In genomic region chr6:34656378-34657036, GRCh38 we compare ENCODE assay signal across 8 cellular contexts. TPM values are rescaled to one million over a fixed set of nuclear protein-coding genes. Genes with fewer than 3 reads are reported as not detected.
DNase-seq lines count a peak whose midpoint lies in the region; ATAC-seq lines count a peak whose summit lies in the region.

No MANE protein-coding gene starts in this region.

- H3K27me3 Mint-ChIP-seq in activated CD4-positive, alpha-beta T cell treated with anti-CD3 and anti-CD28 coated beads, Interleukin-2, amount 10 ng/mL, durations not matched to agents 24 days and 14 days, result no peaks in the 10 kb centered on the region

- peak; percentile 43 for DNase-seq in Ammon's horn (ENCODE audit: low spot score)
- DNase-seq in NCI-H2029 treated with DMSO at 0.1 percent for 48 hours (lab: John Stamatoyannopoulos, UW), result peak; percentile 86
- peak; percentile 76 for DNase-seq in activated CD4-positive, alpha-beta T cell treated with anti-CD3 and anti-CD28 coated beads, Interleukin-2, amount 10 ng/mL, durations not matched to agents 24 days and 14 days
- peak; percentile 86 for DNase-seq in fibroblast of gingiva (ENCODE audit: low read depth)
- peak; percentile 66 for DNase-seq in pons (ENCODE audit: low spot score)
- no peak for DNase-seq in HPDE6-E6E7 (ENCODE audit: extremely low spot score)

- H3K27ac Mint-ChIP-seq in activated CD4-positive, alpha-beta T cell treated with anti-CD3 and anti-CD28 coated beads, Interleukin-2, amount 10 ng/mL, durations not matched to agents 24 days and 14 days, result peak overlapping the region; percentile 90

- H3K4me3 Mint-ChIP-seq in activated CD4-positive, alpha-beta T cell treated with anti-CD3 and anti-CD28 coated beads, Interleukin-2, amount 10 ng/mL, durations not matched to agents 24 days and 14 days, result peak overlapping the region; percentile 78

- ATAC-seq in GM18520 (IDR thresholded peaks at IDR 0.05; ENCODE audit: unreplicated experiment) (peak; percentile 87), HG02885 (IDR thresholded peaks at IDR 0.05; ENCODE audit: poor library complexity, unreplicated experiment) (peak; percentile 90)

- H3K4me1 Mint-ChIP-seq in activated CD4-positive, alpha-beta T cell treated with anti-CD3 and anti-CD28 coated beads, Interleukin-2, amount 10 ng/mL, durations not matched to agents 24 days and 14 days, result peaks cover 36% of the 10 kb centered on the region

- H3K36me3 Mint-ChIP-seq in activated CD4-positive, alpha-beta T cell treated with anti-CD3 and anti-CD28 coated beads, Interleukin-2, amount 10 ng/mL, durations not matched to agents 24 days and 14 days (ENCODE audit: low read depth), result peaks cover 21% of the 10 kb centered on the region

- intact Hi-C loops in activated CD4-positive, alpha-beta T cell treated with anti-CD3 and anti-CD28 coated beads, Interleukin-2, amount 10 ng/mL, durations not matched to agents 24 days and 14 days (cut with micrococcal nuclease), result loop anchor here (1.0 to 10.0 kb wide), 4 partner anchors 16 to 412 kb away; partner anchors contain the start of genes ILRUN, SMIM29 and SNRPC

- H3K9me3 Mint-ChIP-seq in activated CD4-positive, alpha-beta T cell treated with anti-CD3 and anti-CD28 coated beads, Interleukin-2, amount 10 ng/mL, durations not matched to agents 24 days and 14 days, result no peaks in the 10 kb centered on the region

RNA-seq across cellular contexts. Expression of gene ILRUN, which starts 40.1 kb away (rescaled TPM):
- 65.4 and 67.2 TPM in 2 replicates for total RNA-seq in activated CD4-positive, alpha-beta T cell treated with anti-CD3 and anti-CD28 coated beads, Interleukin-2, amount 10 ng/mL, durations not matched to agents 24 days and 14 days
